ENCODE assay signal across 8 cellular contexts in genomic region chr10:59601985-59602384, GRCh38.
"Had no signal": no experiment of that assay in that cellular context is flagged by ENCODE, and none has a peak within 500 bp of the region (broad histone marks: within the 10 kb centered on the region; RNA-seq: fewer than 3 reads in every experiment).

No MANE protein-coding gene starts in this region.

- H3K36me3 Mint-ChIP-seq: IgD-negative memory B cell had no signal

- H3K9me3 Mint-ChIP-seq: GM23338, HFFc6, IgD-negative memory B cell had no signal

- DNase-seq: H7, HFFc6, KBM-7 had no signal

- FAIRE-seq: H1, HepG2 had no signal

- H3K4me1 Mint-ChIP-seq: GM23338 had no signal

- ATAC-seq: GM23338, HCT116, HepG2 had no signal

- H3K4me3 Mint-ChIP-seq: GM23338, HFFc6, IgD-negative memory B cell had no signal

- H3K27ac Mint-ChIP-seq: GM23338, HFFc6, IgD-negative memory B cell had no signal
